10 cellular contexts compared by ENCODE assay signal in genomic region chr7:44768663-44769361, GRCh38. TPM values are rescaled to one million over a fixed set of nuclear protein-coding genes. Genes with fewer than 3 reads are reported as not detected.
A peak's percentile ranks its signal among the peaks of the same experiment; 100 is the strongest.
DNase-seq lines count a peak whose midpoint lies in the region; ATAC-seq, FAIRE-seq and TF ChIP-seq lines count a peak whose summit lies in the region.
"Had no signal": no experiment of that assay in that cellular context is flagged by ENCODE, and none has a peak within 500 bp of the region (broad histone marks: within the 10 kb centered on the region; RNA-seq: fewer than 3 reads in every experiment).

No MANE protein-coding gene starts in this region.

- WGBS in psoas muscle, 3 donors: 21 to 35% (median 31%) methylated on average over 9 of the region's 9 CpGs

- H3K4me3 ChIP-seq in Peyer's patch: peak overlapping the region in 1 of 4 donors; percentile 9
- H3K4me3 ChIP-seq in psoas muscle: no peak overlapping the region

- H3K27ac Mint-ChIP-seq in Calu3 (ENCODE audit: unreplicated experiment): peak overlapping the region; percentile 85

- peaks cover 20% of the 10 kb centered on the region for H3K4me1 Mint-ChIP-seq in Calu3 (ENCODE audit: low read depth, unreplicated experiment)

- no peaks in the 10 kb centered on the region for H3K27me3 ChIP-seq in Peyer's patch
- no peaks in the 10 kb centered on the region for H3K27me3 ChIP-seq in psoas muscle (ENCODE audit: insufficient read depth in 3 of 3, low read length in 2 of 3)
- H3K27me3 ChIP-seq: neutrophil had no signal

- TF ChIP-seq POLR2A in Peyer's patch (IDR thresholded peaks at IDR 0.05) (no peak), H54 (IDR thresholded peaks at IDR 0.05; ENCODE audit: low read depth, low read length) (no peak)

- intact Hi-C loops in Calu3 (cut with micrococcal nuclease; ENCODE audit: unreplicated experiment) (no loop called here), head of caudate nucleus (cut with DNase I) (no loop called here), psoas muscle (cut with DNase I) (no loop called here)

- BruUV-seq in Calu3 (replicated peaks; lab: Mats Ljungman, UMichigan): no TSS peak

- ATAC-seq in psoas muscle (peak; percentile 21 to 27 (median 24)), left lobe of liver (no peak)

- H3K27ac ChIP-seq in Peyer's patch (peak overlapping the region; percentile 11 to 67 (median 34)), psoas muscle (peak overlapping the region; percentile 62)
- H3K27ac ChIP-seq: neutrophil had no signal

- no peaks in the 10 kb centered on the region for H3K9me3 Mint-ChIP-seq in Calu3 (ENCODE audit: low read depth, unreplicated experiment)

- DNase-seq in Calu3 (no peak), Peyer's patch (no peak), head of caudate nucleus (peak in 33 of 42 donors; percentile 18 to 74 (median 50)), psoas muscle (no peak), left lobe of liver (ENCODE audit: low spot score) (no peak), ACHN (no peak), H54 (ENCODE audit: insufficient read length, low spot score) (no peak)
- no peak for DNase-seq in stimulated activated CD4-positive, alpha-beta T cell treated with anti-CD3 and anti-CD28 coated beads, Interleukin-2, amount 100 ng/mL, for 24 hours
- DNase-seq: GOT3 had no signal

- H3K36me3 Mint-ChIP-seq in Calu3 (ENCODE audit: insufficient read depth, unreplicated experiment): peaks cover 76% of the 10 kb centered on the region

- H3K27me3 Mint-ChIP-seq in Calu3 (ENCODE audit: unreplicated experiment): no peaks in the 10 kb centered on the region

- CTCF ChIA-PET in Calu3 (lab: Charles Lee): no interaction called here

- H3K4me1 ChIP-seq in Peyer's patch: peaks cover 0 to 29% (median 15%) of the 10 kb centered on the region in 4 donors
- H3K4me1 ChIP-seq in psoas muscle: peaks cover 35% of the 10 kb centered on the region

- H3K4me3 Mint-ChIP-seq in Calu3 (ENCODE audit: low read depth, unreplicated experiment): peak overlapping the region; percentile 18

- in situ Hi-C loops in ACHN (cut with HindIII; ENCODE audit: low pct_ligation_motif_present, low pct_unique_long_range_greater_than_20kb, low sequenced_read_pairs): no loop called here

- H3K9me3 ChIP-seq in Peyer's patch: no peaks in the 10 kb centered on the region
- no peaks in the 10 kb centered on the region for H3K9me3 ChIP-seq in psoas muscle
- H3K9me3 ChIP-seq: neutrophil had no signal

- TF ChIP-seq CTCF in Calu3 (IDR thresholded peaks at IDR 0.05; ENCODE audit: unreplicated experiment) (no peak), Peyer's patch (IDR thresholded peaks at IDR 0.05) (no peak), psoas muscle (IDR thresholded peaks at IDR 0.05) (no peak)

- no peak for FAIRE-seq in H54 (lab: Jason Lieb, UNC)

- H3K36me3 ChIP-seq in Peyer's patch (peaks cover 0 to 40% (median 0%) of the 10 kb centered on the region in 3 donors), psoas muscle (ENCODE audit: insufficient read depth in 1 of 2, low read depth in 1 of 2) (peaks cover 3 to 39% of the 10 kb centered on the region in 2 donors)

RNA-seq across cellular contexts. Expression of gene ZMIZ2, which starts 20.2 kb away (rescaled TPM):
- total RNA-seq in Calu3 (2022) (260 and 269 TPM in 2 replicates), Peyer's patch (100 to 1,000 TPM in 2 of 4 donors, 10 to 100 TPM in 2; 34.9 to 150 (median 93.3) TPM), psoas muscle (10 to 100 TPM; 25.0 to 32.9 (median 28.6) TPM), left lobe of liver (37.5 TPM)
- polyA plus RNA-seq in psoas muscle: 10 to 100 TPM; 11.7 to 16.0 (median 15.3) TPM

RNA-seq across cellular contexts. Expression of gene PPIA, which starts 27.7 kb away (rescaled TPM):
- total RNA-seq in Calu3 (2022): 2,685 and 3,069 TPM in 2 replicates
- 1,000 to 10,000 TPM in 1 of 4 donors, 100 to 1,000 TPM in 3; 565 to 1,018 (median 894) TPM for total RNA-seq in Peyer's patch
- total RNA-seq in psoas muscle: 100 to 1,000 TPM; 251 to 725 (median 513) TPM
- 1,000 to 10,000 TPM; 1,071 to 3,448 (median 1,168) TPM for polyA plus RNA-seq in psoas muscle
- total RNA-seq in left lobe of liver: 532 TPM

Comparison
In these comparisons a context has a peak if more than half of its experiments do, and no peak if none do; other contexts are left out.
1. DNase-seq: peak in head of caudate nucleus (33 of 42); none in Calu3 (single experiment), Peyer's patch (0 of 3), psoas muscle (0 of 2), left lobe of liver (single experiment), ACHN (single experiment), H54 (single experiment) and stimulated activated CD4-positive, alpha-beta T cell treated with anti-CD3 and anti-CD28 coated beads, Interleukin-2, amount 100 ng/mL, for 24 hours (0 of 2).